Comparison of ENCODE assay signal across 22 cellular contexts in genomic region chr2:238069877-238070276, GRCh38. TPM values are rescaled to one million over a fixed set of nuclear protein-coding genes. Genes with fewer than 3 reads are reported as not detected.
DNase-seq lines count a peak whose midpoint lies in the region; ATAC-seq and TF ChIP-seq lines count a peak whose summit lies in the region.
"Had no signal": no experiment of that assay in that cellular context is flagged by ENCODE, and none has a peak within 500 bp of the region (broad histone marks: within the 10 kb centered on the region; RNA-seq: fewer than 3 reads in every experiment).

No MANE protein-coding gene starts in this region.

- dilution Hi-C loops in IMR-90 (cut with HindIII; ENCODE audit: low sequenced_read_pairs, unreplicated experiment): no loop called here

- no peak overlapping the region for H4K8ac ChIP-seq in IMR-90 (ENCODE audit: low read depth in 2 of 2, low read length in 2 of 2)

- TF ChIP-seq POLR2A in IMR-90 (IDR thresholded peaks at IDR 0.05; ENCODE audit: low read depth, low read length): no peak
- TF ChIP-seq POLR2A in body of pancreas (IDR thresholded peaks at IDR 0.05): peak in 2 of 3 donors; percentile 55 to 57

- no peak overlapping the region for H3K4ac ChIP-seq in IMR-90 (ENCODE audit: low read depth, low read length)

- H3K9ac ChIP-seq in IMR-90 (ENCODE audit: low read depth, low read length): no peak overlapping the region

- peak overlapping the region; percentile 62 to 74 for H3K4me3 Mint-ChIP-seq in activated T-cell treated with anti-CD3 and anti-CD28 coated beads, Interleukin-2, amount 50 U/mL, for 72 hours
- H3K4me3 Mint-ChIP-seq: HFFc6 had no signal

- peaks cover 46% of the 10 kb centered on the region for H3K4me1 Mint-ChIP-seq in activated T-cell treated with anti-CD3 and anti-CD28 coated beads, Interleukin-2, amount 50 U/mL, for 72 hours (ENCODE audit: low read depth)

- H3K4me1 ChIP-seq in IMR-90 (ENCODE audit: control insufficient read depth, insufficient read depth, low read length) (no peaks in the 10 kb centered on the region), body of pancreas (peaks cover 32% of the 10 kb centered on the region)

- peaks cover 5 to 9% of the 10 kb centered on the region in 2 donors for H3K9me3 Mint-ChIP-seq in activated T-cell treated with anti-CD3 and anti-CD28 coated beads, Interleukin-2, amount 50 U/mL, for 72 hours

- CTCF ChIA-PET in IMR-90 (lab: Yijun Ruan, JAX): no interaction called here

- peaks cover 31 to 66% of the 10 kb centered on the region in 2 donors for H3K36me3 Mint-ChIP-seq in activated T-cell treated with anti-CD3 and anti-CD28 coated beads, Interleukin-2, amount 50 U/mL, for 72 hours (ENCODE audit: insufficient read depth in 2 of 2)

- H3K27ac Mint-ChIP-seq in activated T-cell treated with anti-CD3 and anti-CD28 coated beads, Interleukin-2, amount 50 U/mL, for 72 hours: peak overlapping the region; percentile 84
- H3K27ac Mint-ChIP-seq: HFFc6 had no signal

- no peak overlapping the region for H2BK120ac ChIP-seq in IMR-90 (ENCODE audit: low read depth, low read length)

- H3K9me3 ChIP-seq in IMR-90 (ENCODE audit: control insufficient read depth, insufficient read depth, low read length) (peaks cover 2% of the 10 kb centered on the region; the same call in 1 of the 2 replicates), body of pancreas (no peaks in the 10 kb centered on the region)
- H3K9me3 ChIP-seq: mucosa of descending colon had no signal

- POLR2A ChIA-PET in IMR-90 (lab: Charles Lee; ENCODE audit: unreplicated experiment): no interaction called here

- H3K36me3 ChIP-seq in IMR-90 (ENCODE audit: control insufficient read depth, insufficient read depth, low read length) (peaks cover 22% of the 10 kb centered on the region), body of pancreas (replicated peaks in 1 of 2; ENCODE audit: insufficient read depth in 1 of 2, low read depth in 2 of 2) (peaks cover 0 to 5% of the 10 kb centered on the region in 2 donors)

- H4K91ac ChIP-seq in IMR-90 (ENCODE audit: insufficient read depth, low read depth, low read length): no peak overlapping the region

- no peaks in the 10 kb centered on the region for H3K27me3 Mint-ChIP-seq in activated T-cell treated with anti-CD3 and anti-CD28 coated beads, Interleukin-2, amount 50 U/mL, for 72 hours (ENCODE audit: low read depth)

- H4K5ac ChIP-seq in IMR-90 (ENCODE audit: low read depth, low read length): no peak overlapping the region

- no peak overlapping the region for H3K14ac ChIP-seq in IMR-90 (replicated peaks; ENCODE audit: low read depth, low read length)

- no peak overlapping the region for H2BK20ac ChIP-seq in IMR-90 (ENCODE audit: low read depth, low read length)

- WGBS in IMR-90 (ENCODE audit: extremely low coverage in 2 of 2, insufficient read length in 1 of 2), 2 experiments: 100% methylated on average over 5 of the region's 9 CpGs; no CpG with 5 or more reads in 1 of the 2 experiments
- WGBS in body of pancreas, 2 donors: 15 to 19% methylated on average over 9 of the region's 9 CpGs

- no peak for DNase-seq in activated T-cell treated with anti-CD3 and anti-CD28 coated beads, Interleukin-2, amount 50 U/mL, for 72 hours
- no peak for DNase-seq in activated T-cell treated with anti-CD3 and anti-CD28 coated beads, Interleukin-2, amount 50 U/mL, for 1 hour
- DNase-seq in IMR-90: no peak
- peak; percentile 78 to 87 (median 84) for DNase-seq in body of pancreas
- DNase-seq in posterior vena cava (ENCODE audit: low spot score): peak; percentile 29
- DNase-seq in NOMO-1 treated with DMSO at 0.1 percent for 48 hours (lab: John Stamatoyannopoulos, UW; ENCODE audit: unreplicated experiment): no peak
- DNase-seq in NCI-H146 (lab: John Stamatoyannopoulos, UW): no peak
- DNase-seq: activated CD4-positive, alpha-beta T cell treated with anti-CD3 and anti-CD28 coated beads for 48 hours; activated naive CD4-positive, alpha-beta T cell treated with anti-CD3 and anti-CD28 coated beads, Interleukin-2, amount 50 U/mL, for 16 hours; effector CD4-positive, alpha-beta T cell; HFFc6; hippocampal formation; mucosa of descending colon; NCI-H1092; NCI-H2081 treated with DMSO at 0.1 percent for 48 hours; NCI-H446; small intestine; stimulated activated CD4-positive, alpha-beta T cell treated with anti-CD3 and anti-CD28 coated beads, Interleukin-4, amount 100 ng/mL, for 24 hours; SW 1271; trophoblast cell had no signal

- peak overlapping the region; percentile 65 for H2AK9ac ChIP-seq in IMR-90 (replicated peaks; ENCODE audit: low read depth, low read length, poor library complexity)

- intact Hi-C loops in IMR-90 (cut with micrococcal nuclease) (no loop called here), body of pancreas (cut with DNase I) (no loop called here), posterior vena cava (cut with DNase I) (no loop called here)

- H3K27ac ChIP-seq in IMR-90 (ENCODE audit: insufficient read depth, low read length) (no peak overlapping the region), body of pancreas (peak overlapping the region; percentile 72 to 85 (median 82))

- in situ Hi-C loops in IMR-90 (cut with MboI; ENCODE audit: low sequenced_read_pairs): no loop called here

- no peak overlapping the region for H2BK5ac ChIP-seq in IMR-90 (ENCODE audit: low read depth, low read length, poor library complexity, severe bottlenecking)

- no peak overlapping the region for H3K4me3 ChIP-seq in IMR-90 (ENCODE audit: insufficient read depth, low read depth, low read length)
- H3K4me3 ChIP-seq in body of pancreas: no peak overlapping the region
- H3K4me3 ChIP-seq: mucosa of descending colon had no signal

- H2AFZ ChIP-seq in IMR-90 (replicated peaks; ENCODE audit: low read length, poor library complexity): no peak overlapping the region

- no peak overlapping the region for H3K18ac ChIP-seq in IMR-90 (ENCODE audit: low read depth, low read length)

- no peak for TF ChIP-seq RAD21 in IMR-90 (IDR thresholded peaks at IDR 0.05; ENCODE audit: low read length)

- H3K4me2 ChIP-seq in IMR-90 (ENCODE audit: low read depth, low read length): no peak overlapping the region

- no peaks in the 10 kb centered on the region for H4K20me1 ChIP-seq in IMR-90 (ENCODE audit: insufficient read depth, low read length)

- H3K79me1 ChIP-seq in IMR-90 (ENCODE audit: low read depth in 1 of 2, low read length in 2 of 2): no peaks in the 10 kb centered on the region; a peak in 1 of 4 replicates

- H3K27me3 ChIP-seq in IMR-90 (ENCODE audit: control insufficient read depth, insufficient read depth, low read length): no peaks in the 10 kb centered on the region
- H3K27me3 ChIP-seq in body of pancreas: no peaks in the 10 kb centered on the region

- no peak for ATAC-seq in activated T-cell treated with anti-CD3 and anti-CD28 coated beads, Interleukin-2, amount 50 U/mL, for 72 hours (replicated peaks in 1 of 2)
- no peak for ATAC-seq in IMR-90 (ENCODE audit: low read depth)
- peak; percentile 96 for ATAC-seq in body of pancreas
- ATAC-seq in HG02981 (IDR thresholded peaks at IDR 0.05; ENCODE audit: unreplicated experiment): no peak
- ATAC-seq: mucosa of descending colon, Right ventricle myocardium inferior had no signal

- no peak overlapping the region for H2AK5ac ChIP-seq in IMR-90 (ENCODE audit: low read depth, low read length)

- no peak overlapping the region for H2BK15ac ChIP-seq in IMR-90 (ENCODE audit: low read depth, low read length)

- no TSS peak for BruUV-seq in IMR-90 (replicated peaks; lab: Mats Ljungman, UMichigan)

- no peaks in the 10 kb centered on the region; the same call in 1 of the 2 replicates for H3K9me1 ChIP-seq in IMR-90 (ENCODE audit: insufficient read depth, low read length)

- H3K56ac ChIP-seq in IMR-90 (ENCODE audit: extremely low read depth, insufficient read depth, low read length): no peak overlapping the region

- no peak for TF ChIP-seq CTCF in IMR-90 (conservative IDR thresholded peaks at IDR 0.05; ENCODE audit: low read depth, low read length)
- TF ChIP-seq CTCF in body of pancreas (IDR thresholded peaks at IDR 0.05): peak in 3 of 7 experiments; percentile 14 to 21 (median 18)

- H3K23ac ChIP-seq in IMR-90 (ENCODE audit: low read depth, low read length): no peak overlapping the region

TF ChIP-seq in IMR-90, 13 proteins besides CTCF, POLR2A, EP300 and RAD21 (continues in another document):
- TF ChIP-seq ELK1 (IDR thresholded peaks at IDR 0.05; ENCODE audit: borderline replicate concordance, low read depth, low read length) (no peak), NFE2L2 (IDR thresholded peaks at IDR 0.05; ENCODE audit: low read depth, low read length) (no peak), MXI1 (IDR thresholded peaks at IDR 0.05; ENCODE audit: borderline replicate concordance, low read depth, low read length) (no peak)
- TF ChIP-seq, protein P1, sequence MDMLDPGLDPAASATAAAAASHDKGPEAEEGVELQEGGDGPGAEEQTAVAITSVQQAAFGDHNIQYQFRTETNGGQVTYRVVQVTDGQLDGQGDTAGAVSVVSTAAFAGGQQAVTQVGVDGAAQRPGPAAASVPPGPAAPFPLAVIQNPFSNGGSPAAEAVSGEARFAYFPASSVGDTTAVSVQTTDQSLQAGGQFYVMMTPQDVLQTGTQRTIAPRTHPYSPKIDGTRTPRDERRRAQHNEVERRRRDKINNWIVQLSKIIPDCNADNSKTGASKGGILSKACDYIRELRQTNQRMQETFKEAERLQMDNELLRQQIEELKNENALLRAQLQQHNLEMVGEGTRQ (IDR thresholded peaks at IDR 0.05; ENCODE audit: low read depth, low read length): no peak

RNA-seq across cellular contexts. Expression of gene SCLY, which starts 9.1 kb away (rescaled TPM):
- total RNA-seq in activated T-cell treated with anti-CD3 and anti-CD28 coated beads, Interleukin-2, amount 50 U/mL, for 72 hours: 10 to 100 TPM; 36.3 to 38.2 TPM
- 8.6 and 12.2 TPM in 2 replicates for total RNA-seq in IMR-90 (2012; rRNA removed)
- polyA plus RNA-seq in IMR-90 (2012; rRNA removed): 10.5 and 11.5 TPM in 2 replicates
- 6.0 and 9.5 TPM in 2 replicates for polyA plus RNA-seq in IMR-90 (2012; cell fraction: cytosol; rRNA removed)
- 17.5 and 22.5 TPM in 2 replicates for polyA plus RNA-seq in IMR-90 (2012; cell fraction: nucleus; rRNA removed; ENCODE audit: low replicate concordance)
- total RNA-seq in body of pancreas: 10 to 100 TPM; 18.5 to 32.4 TPM
- total RNA-seq in posterior vena cava: 10 to 100 TPM in 1 of 2 donors, 1 to 10 TPM in 1; 8.6 to 11.5 TPM

RNA-seq across cellular contexts. Expression of gene ESPNL, which starts 30.3 kb away (rescaled TPM):
- under 1 TPM; 0.07 to 0.19 TPM for total RNA-seq in activated T-cell treated with anti-CD3 and anti-CD28 coated beads, Interleukin-2, amount 50 U/mL, for 72 hours
- 1.4 and 2.0 TPM in 2 replicates for total RNA-seq in IMR-90 (2012; rRNA removed)
- polyA plus RNA-seq in IMR-90 (2012; rRNA removed): 2.0 and 2.6 TPM in 2 replicates
- polyA plus RNA-seq in IMR-90 (2012; cell fraction: cytosol; rRNA removed): 3.2 and 3.7 TPM in 2 replicates
- polyA plus RNA-seq in IMR-90 (2012; cell fraction: nucleus; rRNA removed; ENCODE audit: low replicate concordance): 2.9 and 9.5 TPM in 2 replicates
- not detected for total RNA-seq in body of pancreas
- 1 to 10 TPM in 1 of 2 donors, under 1 TPM in 1; 0.24 to 3.0 TPM for total RNA-seq in posterior vena cava
- total RNA-seq: Right ventricle myocardium inferior had no signal

Comparison
In these comparisons a context has a peak if more than half of its experiments do, and no peak if none do; other contexts are left out.
1. DNase-seq: peak in body of pancreas (4 of 4) and posterior vena cava (single experiment); none in activated T-cell treated with anti-CD3 and anti-CD28 coated beads, Interleukin-2, amount 50 U/mL, for 72 hours (0 of 2), activated T-cell treated with anti-CD3 and anti-CD28 coated beads, Interleukin-2, amount 50 U/mL, for 1 hour (single experiment), IMR-90 (single experiment), NOMO-1 treated with DMSO at 0.1 percent for 48 hours (single experiment) and NCI-H146 (single experiment).